In genomic region chr13:87080100-87080779, GRCh38 we compare ENCODE assay signal across 26 cellular contexts.
DNase-seq lines count a peak whose midpoint lies in the region; ATAC-seq, FAIRE-seq and TF ChIP-seq lines count a peak whose summit lies in the region.
"Had no signal": no experiment of that assay in that cellular context is flagged by ENCODE, and none has a peak within 500 bp of the region (broad histone marks: within the 10 kb centered on the region; RNA-seq: fewer than 3 reads in every experiment).

No MANE protein-coding gene starts in this region.

- BruUV-seq in HepG2 (replicated peaks; lab: Mats Ljungman, UMichigan) = no TSS peak

- H4K20me1 ChIP-seq in HepG2 (ENCODE audit: insufficient read depth, low read length) = no peaks in the 10 kb centered on the region
- H4K20me1 ChIP-seq: BLaER1 treated with 17β-estradiol and CSF1 and Interleukin-3, amounts not matched to agents 10 nM and 100 nM had no signal

- in situ Hi-C loops in HepG2 (cut with HindIII; ENCODE audit: extremely low pct_ligation_motif_present, low pct_unique_long_range_greater_than_20kb) = no loop called here

- POLR2A ChIA-PET in HepG2 (lab: Yijun Ruan, JAX) = no interaction called here

- no peak overlapping the region for H3K9ac ChIP-seq in HepG2 (ENCODE audit: insufficient read depth, low read depth, low read length)
- H3K9ac ChIP-seq: BLaER1 treated with 17β-estradiol and CSF1 and Interleukin-3, amounts not matched to agents 10 nM and 100 nM had no signal

- no peaks in the 10 kb centered on the region for H3K9me3 ChIP-seq in HepG2 (ENCODE audit: low read length)
- H3K9me3 ChIP-seq in spleen = peaks cover 0 to 24% (median 6%) of the 10 kb centered on the region in 8 donors

- ATAC-seq in Right ventricle myocardium inferior = no peak
- ATAC-seq in left cardiac atrium = no peak
- ATAC-seq in HepG2 = peak; percentile 32; the same call in 1 of the 3 replicates
- no peak for ATAC-seq in GM18520 (IDR thresholded peaks at IDR 0.05; ENCODE audit: unreplicated experiment)
- ATAC-seq in GM19395 (IDR thresholded peaks at IDR 0.05; ENCODE audit: unreplicated experiment) = no peak

- H2AFZ ChIP-seq in HepG2 (ENCODE audit: low read length) = no peak overlapping the region
- H2AFZ ChIP-seq: PC-9 had no signal

- CTCF ChIA-PET in HepG2 (lab: Yijun Ruan, JAX; ENCODE audit: low intra/inter-chr PET ratio, low total read pairs) = no interaction called here

- H3K27ac ChIP-seq in HepG2 (ENCODE audit: extremely low read length, insufficient read depth, low read length) (no peak overlapping the region), spleen (no peak overlapping the region)
- H3K27ac ChIP-seq: BLaER1 treated with 17β-estradiol and CSF1 and Interleukin-3, amounts not matched to agents 10 nM and 100 nM; PC-9 had no signal

- no peak for TF ChIP-seq CTCF in HepG2 (CRISPR knock-in tag; IDR thresholded peaks at IDR 0.05)
- no peak for TF ChIP-seq CTCF in spleen (IDR thresholded peaks at IDR 0.05 in 8 of 11, conservative IDR thresholded peaks at IDR 0.05 in 3 of 11)

- intact Hi-C loops in Right ventricle myocardium inferior (cut with DNase I) = no loop called here
- intact Hi-C loops in left cardiac atrium (cut with DNase I) = no loop called here
- intact Hi-C loops in HepG2 (cut with micrococcal nuclease; ENCODE audit: unreplicated experiment) = no loop called here
- intact Hi-C loops in spleen (cut with DNase I; ENCODE audit: low total_unique reads) = no loop called here

- no peaks in the 10 kb centered on the region for H3K79me2 ChIP-seq in HepG2 (ENCODE audit: insufficient read depth, low read length)

- no peaks in the 10 kb centered on the region for H3K36me3 ChIP-seq in HepG2 (replicated peaks in 1 of 2; ENCODE audit: control insufficient read depth in 1 of 2, insufficient read depth in 2 of 2, low read length in 2 of 2)
- no peaks in the 10 kb centered on the region for H3K36me3 ChIP-seq in spleen
- H3K36me3 ChIP-seq: BLaER1 treated with 17β-estradiol and CSF1 and Interleukin-3, amounts not matched to agents 10 nM and 100 nM had no signal

- H3K4me3 ChIP-seq in HepG2 (replicated peaks in 1 of 3; ENCODE audit: insufficient read depth in 1 of 3, low read depth in 2 of 3, low read length in 3 of 3) = no peak overlapping the region
- no peak overlapping the region for H3K4me3 ChIP-seq in spleen
- H3K4me3 ChIP-seq: BLaER1 treated with 17β-estradiol and CSF1 and Interleukin-3, amounts not matched to agents 10 nM and 100 nM; PC-9 had no signal

- TF ChIP-seq EP300 in HepG2 (IDR thresholded peaks at IDR 0.05; ENCODE audit: low read depth in 2 of 2, low read length in 2 of 2) (no peak), HepG2 (CRISPR knock-in tag; IDR thresholded peaks at IDR 0.05; ENCODE audit: borderline replicate concordance) (no peak)

- TF ChIP-seq RAD21 in HepG2 (CRISPR knock-in tag; IDR thresholded peaks at IDR 0.05) = no peak

- DNase-seq in Right ventricle myocardium inferior (ENCODE audit: missing footprints) (peak; percentile 44), left cardiac atrium (no peak), NCI-H146 (lab: John Stamatoyannopoulos, UW) (peak; percentile 88), HepG2 (ENCODE audit: low spot score) (no peak), spleen (peak; percentile 71)
- no peak for DNase-seq in stimulated activated CD4-positive, alpha-beta T cell treated with anti-CD3 and anti-CD28 coated beads, Interleukin-4, amount 100 ng/mL, for 1 hour
- DNase-seq: AML-193; CD4-positive, alpha-beta T cell; GOT3; HCEC 1CT; KG1; NCI-H1092; NCI-H1436 treated with DMSO at 0.1 percent for 48 hours; NCI-H2029; NCI-H446; NCI-H524 treated with DMSO at 0.1 percent for 48 hours; NCI-H774; PC-9; SHP77 had no signal

- TF ChIP-seq POLR2A in HepG2 (IDR thresholded peaks at IDR 0.05; ENCODE audit: insufficient read depth in 1 of 2, low read depth in 2 of 2, low read length in 2 of 2) = no peak
- no peak for TF ChIP-seq POLR2A in spleen (IDR thresholded peaks at IDR 0.05)

- no peaks in the 10 kb centered on the region; a peak in 1 of 5 replicates for H3K27me3 ChIP-seq in HepG2 (ENCODE audit: control insufficient read depth in 1 of 2, insufficient read depth in 2 of 2, low read length in 2 of 2)
- no peaks in the 10 kb centered on the region for H3K27me3 ChIP-seq in spleen (replicated peaks in 1 of 7)
- H3K27me3 ChIP-seq: BLaER1 treated with 17β-estradiol and CSF1 and Interleukin-3, amounts not matched to agents 10 nM and 100 nM had no signal

- 41% methylated on average over 19 of the region's 27 CpGs for WGBS in HepG2 (ENCODE audit: low lambda C conversion rate)
- 90 to 96% (median 93%) methylated on average over 21 to 27 of the region's 27 CpGs for WGBS in spleen, 5 donors

- no peak overlapping the region for H3K4me2 ChIP-seq in HepG2 (ENCODE audit: low read depth, low read length)
- H3K4me2 ChIP-seq: BLaER1 treated with 17β-estradiol and CSF1 and Interleukin-3, amounts not matched to agents 10 nM and 100 nM; PC-9 had no signal

- H3K4me1 ChIP-seq in HepG2 (ENCODE audit: insufficient read depth, low read length) = no peaks in the 10 kb centered on the region
- H3K4me1 ChIP-seq in spleen = no peaks in the 10 kb centered on the region
- H3K4me1 ChIP-seq: BLaER1 treated with 17β-estradiol and CSF1 and Interleukin-3, amounts not matched to agents 10 nM and 100 nM had no signal

- FAIRE-seq in HepG2 (lab: Jason Lieb, UNC) = no peak
- FAIRE-seq: A204.1, D721Med, GM18507, HTR-8/SVneo had no signal

TF ChIP-seq in HepG2, 621 proteins besides CTCF, POLR2A, EP300 and RAD21 (continues in another document):
- no peak for TF ChIP-seq HNF4A (CRISPR knock-in tag; IDR thresholded peaks at IDR 0.05)
- no peak for TF ChIP-seq ZNF121 (CRISPR knock-in tag; IDR thresholded peaks at IDR 0.05)
- TF ChIP-seq ZBTB40 (IDR thresholded peaks at IDR 0.05) = no peak
- TF ChIP-seq ZBTB40 (CRISPR knock-in tag; IDR thresholded peaks at IDR 0.05) = no peak
- no peak for TF ChIP-seq DMAP1 (CRISPR knock-in tag; IDR thresholded peaks at IDR 0.05)
- no peak for TF ChIP-seq NR0B2 (CRISPR knock-in tag; IDR thresholded peaks at IDR 0.05)

Comparison
In these comparisons a context has a peak if more than half of its experiments do, and no peak if none do; other contexts are left out.
1. DNase-seq: peak in Right ventricle myocardium inferior (single experiment), NCI-H146 (single experiment) and spleen (single experiment); none in left cardiac atrium (single experiment), HepG2 (single experiment) and stimulated activated CD4-positive, alpha-beta T cell treated with anti-CD3 and anti-CD28 coated beads, Interleukin-4, amount 100 ng/mL, for 1 hour (single experiment).